In the genomic region with DNA sequence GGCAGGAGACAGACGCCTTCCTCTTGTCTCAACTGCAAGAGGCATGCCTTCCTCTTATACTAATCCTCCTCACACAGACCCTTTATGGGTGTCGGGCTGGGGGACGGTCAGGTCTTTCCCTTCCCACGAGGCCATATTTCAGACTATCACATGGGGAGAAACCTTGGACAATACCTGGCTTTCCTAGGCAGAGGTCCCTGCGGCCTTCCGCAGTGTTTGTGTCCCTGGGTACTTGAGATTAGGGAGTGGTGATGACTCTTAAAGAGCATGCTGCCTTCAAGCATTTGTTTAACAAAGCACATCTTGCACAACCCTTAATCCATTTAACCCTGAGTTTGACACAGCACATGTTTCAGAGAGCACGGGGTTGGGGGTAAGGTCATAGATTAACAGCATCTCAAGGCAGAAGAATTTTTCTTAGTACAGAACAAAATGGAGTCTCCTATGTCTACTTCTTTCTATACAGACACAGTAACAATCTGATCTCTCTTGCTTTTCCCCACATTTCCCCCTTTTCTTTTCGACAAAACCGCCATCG, we compare ENCODE assay signal across 3 cellular contexts. TPM values are rescaled to one million over a fixed set of nuclear protein-coding genes. Genes with fewer than 3 reads are reported as not detected.
"Had no signal": no experiment of that assay in that cellular context is flagged by ENCODE, and none has a peak within 500 bp of the region (broad histone marks: within the 10 kb centered on the region; RNA-seq: fewer than 3 reads in every experiment).

No MANE protein-coding gene starts in this region.

RNA-seq across cellular contexts. Expression of a gene that starts 42.1 kb away (rescaled TPM):
- total RNA-seq: H4, H7, IMR-90 had no signal
- polyA plus RNA-seq: IMR-90 had no signal
